ENCODE assay signal across 20 cellular contexts in the genomic region with DNA sequence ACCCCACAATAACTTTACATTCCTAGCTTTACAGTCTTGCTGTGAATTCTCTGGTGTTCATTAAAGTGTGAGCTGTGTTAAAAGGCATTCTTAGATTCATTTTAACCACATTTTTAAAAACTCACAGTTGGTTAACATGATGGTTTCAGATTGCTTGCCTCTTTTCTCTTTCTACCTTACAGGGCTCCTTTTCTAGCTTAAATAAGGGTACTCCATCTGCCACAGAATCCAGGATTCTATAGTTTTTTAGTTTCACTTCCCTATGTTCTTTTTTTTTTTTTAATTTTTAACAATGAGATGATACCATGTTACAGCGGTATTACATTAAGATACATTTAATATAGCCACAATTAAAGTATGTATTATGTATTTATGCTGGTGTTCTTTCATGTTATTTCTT. TPM values are rescaled to one million over a fixed set of nuclear protein-coding genes. Genes with fewer than 3 reads are reported as not detected.
DNase-seq lines count a peak whose midpoint lies in the region; ATAC-seq and TF ChIP-seq lines count a peak whose summit lies in the region.
"Had no signal": no experiment of that assay in that cellular context is flagged by ENCODE, and none has a peak within 500 bp of the region (broad histone marks: within the 10 kb centered on the region; RNA-seq: fewer than 3 reads in every experiment).

No MANE protein-coding gene starts in this region.

- H3K9me3 Mint-ChIP-seq in natural killer cell, result no peaks in the 10 kb centered on the region
- no peaks in the 10 kb centered on the region for H3K9me3 Mint-ChIP-seq in natural killer cell treated with Interleukin-12 subunit alpha and Interleukin-12 subunit beta and Interleukin-15 and Interleukin-18, amount 100 ng/mL, for 72 hours
- no peaks in the 10 kb centered on the region for H3K9me3 Mint-ChIP-seq in central memory CD8-positive, alpha-beta T cell
- H3K9me3 Mint-ChIP-seq: activated naive CD4-positive, alpha-beta T cell treated with anti-CD3 and anti-CD28 coated beads, Interleukin-2, amount 50 U/mL, for 72 hours; stimulated activated memory B cell treated with anti-CD40 and anti-IgM and Interleukin-4, amounts not matched to agents 10 μg/mL and 1 μg/mL and 100 μg/mL, for 72 hours had no signal

- peak overlapping the region; percentile 47 for H3K4me2 ChIP-seq in OCI-LY3 (ENCODE audit: low read length)

- H3K4me1 ChIP-seq in OCI-LY3 (ENCODE audit: low read length), result peaks cover 52% of the 10 kb centered on the region
- H3K4me1 ChIP-seq: colonic mucosa, uterus had no signal

- no peaks in the 10 kb centered on the region for H3K9me3 ChIP-seq in OCI-LY3 (ENCODE audit: insufficient read depth, low read length)
- H3K9me3 ChIP-seq: BLaER1 treated with 17β-estradiol and CSF1 and Interleukin-3, amounts not matched to agents 10 nM and 100 nM; colonic mucosa; HAP-1; uterus had no signal

- H3K36me3 Mint-ChIP-seq in natural killer cell, result peaks cover 23% of the 10 kb centered on the region
- peaks cover 17% of the 10 kb centered on the region for H3K36me3 Mint-ChIP-seq in natural killer cell treated with Interleukin-12 subunit alpha and Interleukin-12 subunit beta and Interleukin-15 and Interleukin-18, amount 100 ng/mL, for 72 hours
- H3K36me3 Mint-ChIP-seq in central memory CD8-positive, alpha-beta T cell (ENCODE audit: insufficient read depth), result peaks cover 29% of the 10 kb centered on the region

- H4K20me1 ChIP-seq in OCI-LY3 (ENCODE audit: insufficient read depth, low read length), result no peaks in the 10 kb centered on the region

- H3K27ac Mint-ChIP-seq in natural killer cell, result peak overlapping the region; percentile 19 to 39
- H3K27ac Mint-ChIP-seq in natural killer cell treated with Interleukin-12 subunit alpha and Interleukin-12 subunit beta and Interleukin-15 and Interleukin-18, amount 100 ng/mL, for 72 hours, result peak overlapping the region in 1 of 2 donors; percentile 20
- peak overlapping the region; percentile 73 for H3K27ac Mint-ChIP-seq in central memory CD8-positive, alpha-beta T cell (ENCODE audit: low read depth)
- H3K27ac Mint-ChIP-seq: stimulated activated memory B cell treated with anti-CD40 and anti-IgM and Interleukin-4, amounts not matched to agents 10 μg/mL and 1 μg/mL and 100 μg/mL, for 72 hours had no signal

- H3K4me1 Mint-ChIP-seq in natural killer cell, result peaks cover 10 to 16% of the 10 kb centered on the region in 2 donors
- peaks cover 6 to 13% of the 10 kb centered on the region in 2 donors for H3K4me1 Mint-ChIP-seq in natural killer cell treated with Interleukin-12 subunit alpha and Interleukin-12 subunit beta and Interleukin-15 and Interleukin-18, amount 100 ng/mL, for 72 hours (ENCODE audit: low read depth in 2 of 2)
- peaks cover 32% of the 10 kb centered on the region for H3K4me1 Mint-ChIP-seq in central memory CD8-positive, alpha-beta T cell

- ATAC-seq in natural killer cell, result no peak
- ATAC-seq in natural killer cell treated with Interleukin-12 subunit alpha and Interleukin-12 subunit beta and Interleukin-15 and Interleukin-18, amount 100 ng/mL, for 72 hours, result no peak
- ATAC-seq in central memory CD8-positive, alpha-beta T cell (replicated peaks; ENCODE audit: extremely low read depth, poor library complexity, severe bottlenecking), result no peak
- ATAC-seq in HG03521 (IDR thresholded peaks at IDR 0.05; ENCODE audit: unreplicated experiment), result no peak
- no peak for ATAC-seq in GM21381 (IDR thresholded peaks at IDR 0.05; ENCODE audit: unreplicated experiment)
- ATAC-seq: activated naive CD4-positive, alpha-beta T cell treated with anti-CD3 and anti-CD28 coated beads, Interleukin-2, amount 50 U/mL, for 72 hours; left cardiac atrium; stimulated activated memory B cell treated with anti-CD40 and anti-IgM and Interleukin-4, amounts not matched to agents 10 μg/mL and 1 μg/mL and 100 μg/mL, for 72 hours had no signal

- no peak overlapping the region for H2AFZ ChIP-seq in OCI-LY3 (ENCODE audit: low read depth, low read length)

- H3K36me3 ChIP-seq in OCI-LY3 (replicated peaks; ENCODE audit: low read depth, low read length), result peaks cover 29% of the 10 kb centered on the region
- H3K36me3 ChIP-seq: colonic mucosa, uterus had no signal

- intact Hi-C loops in natural killer cell (cut with micrococcal nuclease), result loop anchor here (10.0 kb wide), 1 partner anchor 1094 kb away; no protein-coding TSS in a partner anchor

- peak overlapping the region; percentile 13; the same call in 1 of the 2 replicates for H3K4me3 ChIP-seq in OCI-LY3 (ENCODE audit: low read length)
- H3K4me3 ChIP-seq: BLaER1 treated with 17β-estradiol and CSF1 and Interleukin-3, amounts not matched to agents 10 nM and 100 nM; colonic mucosa; HAP-1; uterus had no signal

- H3K9ac ChIP-seq in OCI-LY3 (ENCODE audit: low read length), result no peak overlapping the region
- H3K9ac ChIP-seq: BLaER1 treated with 17β-estradiol and CSF1 and Interleukin-3, amounts not matched to agents 10 nM and 100 nM had no signal

- no peak overlapping the region for H3K4me3 Mint-ChIP-seq in natural killer cell
- H3K4me3 Mint-ChIP-seq in natural killer cell treated with Interleukin-12 subunit alpha and Interleukin-12 subunit beta and Interleukin-15 and Interleukin-18, amount 100 ng/mL, for 72 hours, result no peak overlapping the region
- no peak overlapping the region for H3K4me3 Mint-ChIP-seq in central memory CD8-positive, alpha-beta T cell
- H3K4me3 Mint-ChIP-seq: stimulated activated memory B cell treated with anti-CD40 and anti-IgM and Interleukin-4, amounts not matched to agents 10 μg/mL and 1 μg/mL and 100 μg/mL, for 72 hours had no signal

- no peak overlapping the region for H3K27ac ChIP-seq in OCI-LY3 (ENCODE audit: low read length)
- H3K27ac ChIP-seq: BLaER1 treated with 17β-estradiol and CSF1 and Interleukin-3, amounts not matched to agents 10 nM and 100 nM; colonic mucosa; HL-60; uterus had no signal

- TF ChIP-seq CTCF in natural killer cell (IDR thresholded peaks at IDR 0.05) (no peak), OCI-LY3 (IDR thresholded peaks at IDR 0.05; ENCODE audit: low read depth, low read length) (no peak)

- H3K27me3 ChIP-seq in OCI-LY3 (ENCODE audit: low read depth, low read length), result no peaks in the 10 kb centered on the region
- H3K27me3 ChIP-seq: colonic mucosa, uterus had no signal

- H3K27me3 Mint-ChIP-seq in natural killer cell (ENCODE audit: low read depth in 2 of 2), result no peaks in the 10 kb centered on the region
- H3K27me3 Mint-ChIP-seq in natural killer cell treated with Interleukin-12 subunit alpha and Interleukin-12 subunit beta and Interleukin-15 and Interleukin-18, amount 100 ng/mL, for 72 hours, result no peaks in the 10 kb centered on the region
- no peaks in the 10 kb centered on the region for H3K27me3 Mint-ChIP-seq in central memory CD8-positive, alpha-beta T cell
- H3K27me3 Mint-ChIP-seq: stimulated activated memory B cell treated with anti-CD40 and anti-IgM and Interleukin-4, amounts not matched to agents 10 μg/mL and 1 μg/mL and 100 μg/mL, for 72 hours had no signal

- H3K79me2 ChIP-seq in OCI-LY3 (ENCODE audit: low read length), result no peaks in the 10 kb centered on the region

- DNase-seq in natural killer cell, result no peak
- no peak for DNase-seq in natural killer cell treated with Interleukin-12 subunit alpha and Interleukin-12 subunit beta and Interleukin-15 and Interleukin-18, amount 100 ng/mL, for 72 hours (ENCODE audit: low spot score)
- DNase-seq in central memory CD8-positive, alpha-beta T cell (ENCODE audit: low spot score in 2 of 2), result no peak
- no peak for DNase-seq in A172 (ENCODE audit: low spot score)
- no peak for DNase-seq in HPDE6-E6E7 (ENCODE audit: extremely low spot score)
- DNase-seq: activated CD4-positive, CD25-positive, alpha-beta regulatory T cell treated with anti-CD3 and anti-CD28 coated beads, Interleukin-2, amount 50 U/mL, for 72 hours; colonic mucosa; GF-D8; left cardiac atrium; NCI-H187; NCI-H345; uterus had no signal

RNA-seq across cellular contexts. Expression of a gene that starts 3.9 kb away (rescaled TPM):
- 10 to 100 TPM; 13.2 to 14.9 (median 13.4) TPM for total RNA-seq in natural killer cell
- 10 to 100 TPM; 10.8 to 11.7 TPM for total RNA-seq in natural killer cell treated with Interleukin-12 subunit alpha and Interleukin-12 subunit beta and Interleukin-15 and Interleukin-18, amount 100 ng/mL, for 72 hours
- total RNA-seq in A172 (2014; rRNA removed; shearing (Covaris generic)), result 12.3 and 26.5 TPM in 2 replicates

RNA-seq across cellular contexts. Expression of a gene that starts 17.0 kb away (rescaled TPM):
- total RNA-seq in natural killer cell, result 10 to 100 TPM in 2 of 3 donors, 1 to 10 TPM in 1; 9.9 to 18.1 (median 14.2) TPM
- 10 to 100 TPM; 27.0 to 29.7 TPM for total RNA-seq in natural killer cell treated with Interleukin-12 subunit alpha and Interleukin-12 subunit beta and Interleukin-15 and Interleukin-18, amount 100 ng/mL, for 72 hours
- total RNA-seq in A172 (2014; rRNA removed; shearing (Covaris generic)), result 28.8 and 34.2 TPM in 2 replicates

RNA-seq across cellular contexts. Expression of a gene that starts 50.9 kb away (rescaled TPM):
- 10 to 100 TPM; 17.1 to 19.9 (median 18.0) TPM for total RNA-seq in natural killer cell
- total RNA-seq in natural killer cell treated with Interleukin-12 subunit alpha and Interleukin-12 subunit beta and Interleukin-15 and Interleukin-18, amount 100 ng/mL, for 72 hours, result 10 to 100 TPM; 31.2 to 50.2 TPM
- total RNA-seq in A172 (2014; rRNA removed; shearing (Covaris generic)), result 29.0 and 31.2 TPM in 2 replicates
